ENCODE assay signal across 1 cellular context in the genomic region with DNA sequence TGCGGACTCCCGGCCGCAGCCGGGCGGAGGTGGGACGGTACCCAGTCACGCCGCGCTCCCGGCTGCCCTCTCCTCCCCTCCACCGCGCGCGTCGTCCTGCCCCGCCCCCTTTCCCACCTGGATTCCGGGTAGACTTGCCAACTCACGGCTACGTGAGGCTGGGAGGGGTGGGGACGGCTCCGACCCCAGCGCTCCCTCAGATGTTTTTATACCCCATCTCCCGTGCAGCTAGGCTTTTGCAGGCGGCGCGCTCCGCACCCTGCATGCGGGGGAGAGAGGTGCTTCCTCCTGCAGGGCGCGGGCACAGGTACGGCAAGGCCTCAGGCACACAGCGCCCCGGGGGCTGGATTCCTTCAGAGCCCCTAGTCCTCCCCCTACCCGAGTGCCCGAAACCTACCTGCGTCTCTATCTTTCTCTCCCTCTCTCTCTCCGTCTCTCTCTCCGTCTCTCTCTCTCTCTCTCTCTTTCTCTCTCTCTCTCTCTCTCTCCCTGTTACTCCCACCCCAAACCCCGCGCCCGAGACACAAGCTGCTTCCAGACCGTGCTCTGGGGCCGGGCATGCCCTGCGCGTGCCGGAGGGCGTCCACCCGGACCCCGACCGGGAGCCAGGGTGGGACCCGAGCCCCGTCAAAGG.
TF ChIP-seq lines count a peak whose summit lies in the region.

No MANE protein-coding gene starts in this region.

TF ChIP-seq in HepG2, 621 proteins besides CTCF, POLR2A, EP300 and RAD21 (continued from another document and continues in another):
- TF ChIP-seq, protein P1, sequence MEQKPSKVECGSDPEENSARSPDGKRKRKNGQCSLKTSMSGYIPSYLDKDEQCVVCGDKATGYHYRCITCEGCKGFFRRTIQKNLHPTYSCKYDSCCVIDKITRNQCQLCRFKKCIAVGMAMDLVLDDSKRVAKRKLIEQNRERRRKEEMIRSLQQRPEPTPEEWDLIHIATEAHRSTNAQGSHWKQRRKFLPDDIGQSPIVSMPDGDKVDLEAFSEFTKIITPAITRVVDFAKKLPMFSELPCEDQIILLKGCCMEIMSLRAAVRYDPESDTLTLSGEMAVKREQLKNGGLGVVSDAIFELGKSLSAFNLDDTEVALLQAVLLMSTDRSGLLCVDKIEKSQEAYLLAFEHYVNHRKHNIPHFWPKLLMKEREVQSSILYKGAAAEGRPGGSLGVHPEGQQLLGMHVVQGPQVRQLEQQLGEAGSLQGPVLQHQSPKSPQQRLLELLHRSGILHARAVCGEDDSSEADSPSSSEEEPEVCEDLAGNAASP (CRISPR knock-in tag; IDR thresholded peaks at IDR 0.05; ENCODE audit: borderline replicate concordance): peak; percentile 23; the same call in 1 of the 2 replicates
- TF ChIP-seq HOXA3 (CRISPR knock-in tag; IDR thresholded peaks at IDR 0.05) (peak; percentile 36; the same call in 1 of the 2 replicates), PHF5A (CRISPR knock-in tag; IDR thresholded peaks at IDR 0.05; ENCODE audit: low read depth, unreplicated experiment) (no peak), ZFP1 (CRISPR knock-in tag; IDR thresholded peaks at IDR 0.05) (no peak), ZNF350 (CRISPR knock-in tag; IDR thresholded peaks at IDR 0.05; ENCODE audit: borderline replicate concordance, low read depth) (no peak), YEATS2 (CRISPR knock-in tag; IDR thresholded peaks at IDR 0.05; ENCODE audit: borderline replicate concordance) (peak; percentile 58; the same call in 1 of the 2 replicates), ISX (CRISPR knock-in tag; conservative IDR thresholded peaks at IDR 0.05) (no peak), ZNF510 (CRISPR knock-in tag; IDR thresholded peaks at IDR 0.05; ENCODE audit: low read depth) (0 out of 2 replicates have a peak, but pooled peaks have one; percentile 25), CBFB (CRISPR knock-in tag; IDR thresholded peaks at IDR 0.05) (no peak), ZNF329 (CRISPR knock-in tag; IDR thresholded peaks at IDR 0.05; ENCODE audit: low read depth) (no peak), RXRB (CRISPR knock-in tag; IDR thresholded peaks at IDR 0.05; ENCODE audit: borderline replicate concordance) (peak; percentile 36; the same call in 1 of the 2 replicates), MEIS2 (CRISPR knock-in tag; IDR thresholded peaks at IDR 0.05) (peak; percentile 25; the same call in 1 of the 2 replicates), MEF2D (CRISPR knock-in tag; IDR thresholded peaks at IDR 0.05) (no peak), ZNF225 (CRISPR knock-in tag; IDR thresholded peaks at IDR 0.05) (no peak), KDM2A (CRISPR knock-in tag; IDR thresholded peaks at IDR 0.05; ENCODE audit: borderline replicate concordance, low read depth) (peak; percentile 66; the same call in 1 of the 2 replicates), HNRNPLL (IDR thresholded peaks at IDR 0.05; ENCODE audit: low read depth, low read length, poor library complexity, severe bottlenecking) (no peak), ETV6 (CRISPR knock-in tag; conservative IDR thresholded peaks at IDR 0.05) (no peak)
- TF ChIP-seq, protein P2, sequence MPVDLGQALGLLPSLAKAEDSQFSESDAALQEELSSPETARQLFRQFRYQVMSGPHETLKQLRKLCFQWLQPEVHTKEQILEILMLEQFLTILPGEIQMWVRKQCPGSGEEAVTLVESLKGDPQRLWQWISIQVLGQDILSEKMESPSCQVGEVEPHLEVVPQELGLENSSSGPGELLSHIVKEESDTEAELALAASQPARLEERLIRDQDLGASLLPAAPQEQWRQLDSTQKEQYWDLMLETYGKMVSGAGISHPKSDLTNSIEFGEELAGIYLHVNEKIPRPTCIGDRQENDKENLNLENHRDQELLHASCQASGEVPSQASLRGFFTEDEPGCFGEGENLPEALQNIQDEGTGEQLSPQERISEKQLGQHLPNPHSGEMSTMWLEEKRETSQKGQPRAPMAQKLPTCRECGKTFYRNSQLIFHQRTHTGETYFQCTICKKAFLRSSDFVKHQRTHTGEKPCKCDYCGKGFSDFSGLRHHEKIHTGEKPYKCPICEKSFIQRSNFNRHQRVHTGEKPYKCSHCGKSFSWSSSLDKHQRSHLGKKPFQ (CRISPR knock-in tag; IDR thresholded peaks at IDR 0.05; ENCODE audit: insufficient replicate concordance): peak; percentile 79
- TF ChIP-seq, protein P3, sequence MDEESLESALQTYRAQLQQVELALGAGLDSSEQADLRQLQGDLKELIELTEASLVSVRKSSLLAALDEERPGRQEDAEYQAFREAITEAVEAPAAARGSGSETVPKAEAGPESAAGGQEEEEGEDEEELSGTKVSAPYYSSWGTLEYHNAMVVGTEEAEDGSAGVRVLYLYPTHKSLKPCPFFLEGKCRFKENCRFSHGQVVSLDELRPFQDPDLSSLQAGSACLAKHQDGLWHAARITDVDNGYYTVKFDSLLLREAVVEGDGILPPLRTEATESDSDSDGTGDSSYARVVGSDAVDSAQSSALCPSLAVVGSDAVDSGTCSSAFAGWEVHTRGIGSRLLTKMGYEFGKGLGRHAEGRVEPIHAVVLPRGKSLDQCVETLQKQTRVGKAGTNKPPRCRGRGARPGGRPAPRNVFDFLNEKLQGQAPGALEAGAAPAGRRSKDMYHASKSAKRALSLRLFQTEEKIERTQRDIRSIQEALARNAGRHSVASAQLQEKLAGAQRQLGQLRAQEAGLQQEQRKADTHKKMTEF (CRISPR knock-in tag; IDR thresholded peaks at IDR 0.05): peak; percentile 14; the same call in 1 of the 2 replicates
- TF ChIP-seq, protein P4, sequence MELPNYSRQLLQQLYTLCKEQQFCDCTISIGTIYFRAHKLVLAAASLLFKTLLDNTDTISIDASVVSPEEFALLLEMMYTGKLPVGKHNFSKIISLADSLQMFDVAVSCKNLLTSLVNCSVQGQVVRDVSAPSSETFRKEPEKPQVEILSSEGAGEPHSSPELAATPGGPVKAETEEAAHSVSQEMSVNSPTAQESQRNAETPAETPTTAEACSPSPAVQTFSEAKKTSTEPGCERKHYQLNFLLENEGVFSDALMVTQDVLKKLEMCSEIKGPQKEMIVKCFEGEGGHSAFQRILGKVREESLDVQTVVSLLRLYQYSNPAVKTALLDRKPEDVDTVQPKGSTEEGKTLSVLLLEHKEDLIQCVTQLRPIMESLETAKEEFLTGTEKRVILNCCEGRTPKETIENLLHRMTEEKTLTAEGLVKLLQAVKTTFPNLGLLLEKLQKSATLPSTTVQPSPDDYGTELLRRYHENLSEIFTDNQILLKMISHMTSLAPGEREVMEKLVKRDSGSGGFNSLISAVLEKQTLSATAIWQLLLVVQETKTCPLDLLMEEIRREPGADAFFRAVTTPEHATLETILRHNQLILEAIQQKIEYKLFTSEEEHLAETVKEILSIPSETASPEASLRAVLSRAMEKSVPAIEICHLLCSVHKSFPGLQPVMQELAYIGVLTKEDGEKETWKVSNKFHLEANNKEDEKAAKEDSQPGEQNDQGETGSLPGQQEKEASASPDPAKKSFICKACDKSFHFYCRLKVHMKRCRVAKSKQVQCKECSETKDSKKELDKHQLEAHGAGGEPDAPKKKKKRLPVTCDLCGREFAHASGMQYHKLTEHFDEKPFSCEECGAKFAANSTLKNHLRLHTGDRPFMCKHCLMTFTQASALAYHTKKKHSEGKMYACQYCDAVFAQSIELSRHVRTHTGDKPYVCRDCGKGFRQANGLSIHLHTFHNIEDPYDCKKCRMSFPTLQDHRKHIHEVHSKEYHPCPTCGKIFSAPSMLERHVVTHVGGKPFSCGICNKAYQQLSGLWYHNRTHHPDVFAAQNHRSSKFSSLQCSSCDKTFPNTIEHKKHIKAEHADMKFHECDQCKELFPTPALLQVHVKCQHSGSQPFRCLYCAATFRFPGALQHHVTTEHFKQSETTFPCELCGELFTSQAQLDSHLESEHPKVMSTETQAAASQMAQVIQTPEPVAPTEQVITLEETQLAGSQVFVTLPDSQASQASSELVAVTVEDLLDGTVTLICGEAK (IDR thresholded peaks at IDR 0.05): no peak
- TF ChIP-seq, protein P4 (CRISPR knock-in tag; IDR thresholded peaks at IDR 0.05): 0 out of 2 replicates have a peak, but pooled peaks have one; percentile 8
- TF ChIP-seq, protein P5, sequence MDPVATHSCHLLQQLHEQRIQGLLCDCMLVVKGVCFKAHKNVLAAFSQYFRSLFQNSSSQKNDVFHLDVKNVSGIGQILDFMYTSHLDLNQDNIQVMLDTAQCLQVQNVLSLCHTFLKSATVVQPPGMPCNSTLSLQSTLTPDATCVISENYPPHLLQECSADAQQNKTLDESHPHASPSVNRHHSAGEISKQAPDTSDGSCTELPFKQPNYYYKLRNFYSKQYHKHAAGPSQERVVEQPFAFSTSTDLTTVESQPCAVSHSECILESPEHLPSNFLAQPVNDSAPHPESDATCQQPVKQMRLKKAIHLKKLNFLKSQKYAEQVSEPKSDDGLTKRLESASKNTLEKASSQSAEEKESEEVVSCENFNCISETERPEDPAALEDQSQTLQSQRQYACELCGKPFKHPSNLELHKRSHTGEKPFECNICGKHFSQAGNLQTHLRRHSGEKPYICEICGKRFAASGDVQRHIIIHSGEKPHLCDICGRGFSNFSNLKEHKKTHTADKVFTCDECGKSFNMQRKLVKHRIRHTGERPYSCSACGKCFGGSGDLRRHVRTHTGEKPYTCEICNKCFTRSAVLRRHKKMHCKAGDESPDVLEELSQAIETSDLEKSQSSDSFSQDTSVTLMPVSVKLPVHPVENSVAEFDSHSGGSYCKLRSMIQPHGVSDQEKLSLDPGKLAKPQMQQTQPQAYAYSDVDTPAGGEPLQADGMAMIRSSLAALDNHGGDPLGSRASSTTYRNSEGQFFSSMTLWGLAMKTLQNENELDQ (CRISPR knock-in tag; IDR thresholded peaks at IDR 0.05; ENCODE audit: borderline replicate concordance): no peak
- TF ChIP-seq, protein P6, sequence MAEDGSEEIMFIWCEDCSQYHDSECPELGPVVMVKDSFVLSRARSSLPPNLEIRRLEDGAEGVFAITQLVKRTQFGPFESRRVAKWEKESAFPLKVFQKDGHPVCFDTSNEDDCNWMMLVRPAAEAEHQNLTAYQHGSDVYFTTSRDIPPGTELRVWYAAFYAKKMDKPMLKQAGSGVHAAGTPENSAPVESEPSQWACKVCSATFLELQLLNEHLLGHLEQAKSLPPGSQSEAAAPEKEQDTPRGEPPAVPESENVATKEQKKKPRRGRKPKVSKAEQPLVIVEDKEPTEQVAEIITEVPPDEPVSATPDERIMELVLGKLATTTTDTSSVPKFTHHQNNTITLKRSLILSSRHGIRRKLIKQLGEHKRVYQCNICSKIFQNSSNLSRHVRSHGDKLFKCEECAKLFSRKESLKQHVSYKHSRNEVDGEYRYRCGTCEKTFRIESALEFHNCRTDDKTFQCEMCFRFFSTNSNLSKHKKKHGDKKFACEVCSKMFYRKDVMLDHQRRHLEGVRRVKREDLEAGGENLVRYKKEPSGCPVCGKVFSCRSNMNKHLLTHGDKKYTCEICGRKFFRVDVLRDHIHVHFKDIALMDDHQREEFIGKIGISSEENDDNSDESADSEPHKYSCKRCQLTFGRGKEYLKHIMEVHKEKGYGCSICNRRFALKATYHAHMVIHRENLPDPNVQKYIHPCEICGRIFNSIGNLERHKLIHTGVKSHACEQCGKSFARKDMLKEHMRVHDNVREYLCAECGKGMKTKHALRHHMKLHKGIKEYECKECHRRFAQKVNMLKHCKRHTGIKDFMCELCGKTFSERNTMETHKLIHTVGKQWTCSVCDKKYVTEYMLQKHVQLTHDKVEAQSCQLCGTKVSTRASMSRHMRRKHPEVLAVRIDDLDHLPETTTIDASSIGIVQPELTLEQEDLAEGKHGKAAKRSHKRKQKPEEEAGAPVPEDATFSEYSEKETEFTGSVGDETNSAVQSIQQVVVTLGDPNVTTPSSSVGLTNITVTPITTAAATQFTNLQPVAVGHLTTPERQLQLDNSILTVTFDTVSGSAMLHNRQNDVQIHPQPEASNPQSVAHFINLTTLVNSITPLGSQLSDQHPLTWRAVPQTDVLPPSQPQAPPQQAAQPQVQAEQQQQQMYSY (CRISPR knock-in tag; IDR thresholded peaks at IDR 0.05): no peak
- TF ChIP-seq, protein P7, sequence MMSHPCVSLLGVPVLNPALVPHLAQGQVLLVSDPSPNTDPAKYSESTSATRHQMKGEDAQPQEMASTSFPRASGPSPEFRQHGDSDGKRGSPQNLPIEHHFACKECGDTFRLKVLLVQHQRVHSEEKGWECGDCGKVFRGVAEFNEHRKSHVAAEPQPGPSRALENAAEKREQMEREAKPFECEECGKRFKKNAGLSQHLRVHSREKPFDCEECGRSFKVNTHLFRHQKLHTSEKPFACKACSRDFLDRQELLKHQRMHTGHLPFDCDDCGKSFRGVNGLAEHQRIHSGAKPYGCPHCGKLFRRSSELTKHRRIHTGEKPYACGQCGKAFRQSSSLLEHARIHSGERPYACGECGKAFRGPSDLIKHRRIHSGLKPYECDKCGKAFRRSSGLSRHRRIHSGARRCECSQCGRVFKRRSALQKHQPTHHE (CRISPR knock-in tag; IDR thresholded peaks at IDR 0.05; ENCODE audit: borderline replicate concordance): no peak
- TF ChIP-seq, protein P8, sequence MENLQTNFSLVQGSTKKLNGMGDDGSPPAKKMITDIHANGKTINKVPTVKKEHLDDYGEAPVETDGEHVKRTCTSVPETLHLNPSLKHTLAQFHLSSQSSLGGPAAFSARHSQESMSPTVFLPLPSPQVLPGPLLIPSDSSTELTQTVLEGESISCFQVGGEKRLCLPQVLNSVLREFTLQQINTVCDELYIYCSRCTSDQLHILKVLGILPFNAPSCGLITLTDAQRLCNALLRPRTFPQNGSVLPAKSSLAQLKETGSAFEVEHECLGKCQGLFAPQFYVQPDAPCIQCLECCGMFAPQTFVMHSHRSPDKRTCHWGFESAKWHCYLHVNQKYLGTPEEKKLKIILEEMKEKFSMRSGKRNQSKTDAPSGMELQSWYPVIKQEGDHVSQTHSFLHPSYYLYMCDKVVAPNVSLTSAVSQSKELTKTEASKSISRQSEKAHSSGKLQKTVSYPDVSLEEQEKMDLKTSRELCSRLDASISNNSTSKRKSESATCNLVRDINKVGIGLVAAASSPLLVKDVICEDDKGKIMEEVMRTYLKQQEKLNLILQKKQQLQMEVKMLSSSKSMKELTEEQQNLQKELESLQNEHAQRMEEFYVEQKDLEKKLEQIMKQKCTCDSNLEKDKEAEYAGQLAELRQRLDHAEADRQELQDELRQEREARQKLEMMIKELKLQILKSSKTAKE (CRISPR knock-in tag; IDR thresholded peaks at IDR 0.05; ENCODE audit: borderline replicate concordance): no peak
